ENCODE assay signal across 8 cellular contexts in genomic region chr19:5978606-5979552, GRCh38. TPM values are rescaled to one million over a fixed set of nuclear protein-coding genes. Genes with fewer than 3 reads are reported as not detected.
DNase-seq lines count a peak whose midpoint lies in the region; ATAC-seq, FAIRE-seq and TF ChIP-seq lines count a peak whose summit lies in the region.

No MANE protein-coding gene starts in this region.

- FAIRE-seq in astrocyte (lab: Jason Lieb, UNC), result no peak

- H3K4me1 ChIP-seq in astrocyte (ENCODE audit: insufficient read depth, low read length) (peaks cover 30% of the 10 kb centered on the region), liver (ENCODE audit: control insufficient read depth in 4 of 4, insufficient read depth in 4 of 4, low read length in 3 of 4) (peaks cover 7 to 47% (median 33%) of the 10 kb centered on the region in 4 donors), thoracic aorta (ENCODE audit: control insufficient read depth in 1 of 2, low read depth in 2 of 2) (peaks cover 37 to 50% of the 10 kb centered on the region in 2 donors)

- H3K27ac ChIP-seq in astrocyte (ENCODE audit: low read depth, low read length), result peak overlapping the region; percentile 66
- H3K27ac ChIP-seq in liver (ENCODE audit: low read depth in 1 of 2, low read length in 2 of 2), result peak overlapping the region; percentile 85 to 89
- peak overlapping the region; percentile 93 for H3K27ac ChIP-seq in thoracic aorta

- TF ChIP-seq RAD21 in liver (IDR thresholded peaks at IDR 0.05), result no peak

- TF ChIP-seq CTCF in astrocyte (IDR thresholded peaks at IDR 0.05; ENCODE audit: insufficient read depth, low read depth, low read length) (no peak), liver (IDR thresholded peaks at IDR 0.05; ENCODE audit: low read depth, low read length, missing input control) (no peak), thoracic aorta (IDR thresholded peaks at IDR 0.05) (no peak)

- no peaks in the 10 kb centered on the region for H3K9me3 Mint-ChIP-seq in activated CD4-positive, alpha-beta T cell treated with anti-CD3 and anti-CD28 coated beads, Interleukin-2, amount 10 ng/mL, durations not matched to agents 7 days and 5 days
- H3K9me3 Mint-ChIP-seq in astrocyte (ENCODE audit: unreplicated experiment), result peaks cover 3% of the 10 kb centered on the region

- POLR2A ChIA-PET in activated CD4-positive, alpha-beta T cell treated with anti-CD3 and anti-CD28 coated beads, Interleukin-2, amount 10 ng/mL, durations not matched to agents 7 days and 5 days (lab: Charles Lee), result interaction anchor here (0.7 to 0.9 kb wide), 2 partner anchors 75 to 151 kb away, joined by 3 read pairs; no protein-coding TSS in a partner anchor

- DNase-seq in activated CD4-positive, alpha-beta T cell treated with anti-CD3 and anti-CD28 coated beads, Interleukin-2, amount 10 ng/mL, durations not matched to agents 7 days and 5 days, result no peak
- DNase-seq in activated CD4-positive, alpha-beta T cell treated with anti-CD3 and anti-CD28 coated beads, Interleukin-2, amount 50 U/mL, for 4 hours, result no peak
- DNase-seq in astrocyte (ENCODE audit: low read depth) (no peak), thoracic aorta (ENCODE audit: low spot score) (no peak), NCI-H526 (lab: John Stamatoyannopoulos, UW) (no peak), mucosa of gallbladder (ENCODE audit: low spot score) (no peak)

- H3K4me1 Mint-ChIP-seq in activated CD4-positive, alpha-beta T cell treated with anti-CD3 and anti-CD28 coated beads, Interleukin-2, amount 10 ng/mL, durations not matched to agents 7 days and 5 days, result peaks cover 66% of the 10 kb centered on the region
- H3K4me1 Mint-ChIP-seq in astrocyte (ENCODE audit: low read depth, unreplicated experiment), result peaks cover 17% of the 10 kb centered on the region

- WGBS in liver, result 34% methylated on average over 33 of the region's 33 CpGs

- H3K27me3 ChIP-seq in astrocyte (ENCODE audit: insufficient read depth, low read length), result no peaks in the 10 kb centered on the region
- no peaks in the 10 kb centered on the region for H3K27me3 ChIP-seq in liver (ENCODE audit: control insufficient read depth in 4 of 4, insufficient read depth in 4 of 4, low read length in 3 of 4)
- no peaks in the 10 kb centered on the region for H3K27me3 ChIP-seq in thoracic aorta (replicated peaks; ENCODE audit: insufficient read depth)

- H3K9me3 ChIP-seq in astrocyte (ENCODE audit: insufficient read depth, low read depth, low read length), result no peaks in the 10 kb centered on the region
- H3K9me3 ChIP-seq in liver (ENCODE audit: control insufficient read depth in 4 of 4, low read length in 3 of 4), result no peaks in the 10 kb centered on the region
- H3K9me3 ChIP-seq in thoracic aorta, result no peaks in the 10 kb centered on the region

- H2AFZ ChIP-seq in astrocyte (ENCODE audit: low read depth, low read length), result peak overlapping the region; percentile 85

- peak overlapping the region; percentile 86 for H3K4me2 ChIP-seq in astrocyte (ENCODE audit: low read length)

- peaks cover 31% of the 10 kb centered on the region for H4K20me1 ChIP-seq in astrocyte (ENCODE audit: insufficient read depth, low read length)

- H3K4me3 ChIP-seq in astrocyte (ENCODE audit: insufficient read depth, low read depth, low read length) (peak overlapping the region; percentile 80), liver (ENCODE audit: low read depth in 1 of 3, low read length in 3 of 3) (peak overlapping the region; percentile 50 to 93 (median 52)), thoracic aorta (peak overlapping the region; percentile 97)

- peaks cover 24% of the 10 kb centered on the region for H3K36me3 Mint-ChIP-seq in activated CD4-positive, alpha-beta T cell treated with anti-CD3 and anti-CD28 coated beads, Interleukin-2, amount 10 ng/mL, durations not matched to agents 7 days and 5 days (ENCODE audit: low read depth)
- peaks cover 8% of the 10 kb centered on the region for H3K36me3 Mint-ChIP-seq in astrocyte (ENCODE audit: low read depth, unreplicated experiment)

- peaks cover 45% of the 10 kb centered on the region for H3K79me2 ChIP-seq in astrocyte (ENCODE audit: insufficient read depth, low read length)

- CTCF ChIA-PET in activated CD4-positive, alpha-beta T cell treated with anti-CD3 and anti-CD28 coated beads, Interleukin-2, amount 10 ng/mL, durations not matched to agents 7 days and 5 days (lab: Charles Lee), result interaction anchor here (0.7 to 3.7 kb wide), 7 partner anchors 8 to 175 kb away, joined by 3 to 16 read pairs (median 9); no protein-coding TSS in a partner anchor

- H3K27ac Mint-ChIP-seq in activated CD4-positive, alpha-beta T cell treated with anti-CD3 and anti-CD28 coated beads, Interleukin-2, amount 10 ng/mL, durations not matched to agents 7 days and 5 days, result peak overlapping the region; percentile 93
- H3K27ac Mint-ChIP-seq in astrocyte (ENCODE audit: unreplicated experiment), result no peak overlapping the region

- ATAC-seq in thoracic aorta (ENCODE audit: insufficient number of reproducible peaks, low FRiP score, low read depth), result no peak
- no peak for ATAC-seq in HG02763 (IDR thresholded peaks at IDR 0.05; ENCODE audit: unreplicated experiment)

- H3K36me3 ChIP-seq in astrocyte (ENCODE audit: insufficient read depth, low read length), result peaks cover 3% of the 10 kb centered on the region
- H3K36me3 ChIP-seq in liver (ENCODE audit: control insufficient read depth in 4 of 4, insufficient read depth in 3 of 4, low read depth in 1 of 4, low read length in 3 of 4), result peaks cover 0 to 1% (median 0%) of the 10 kb centered on the region in 4 donors
- no peaks in the 10 kb centered on the region for H3K36me3 ChIP-seq in thoracic aorta

- H3K9ac ChIP-seq in astrocyte (ENCODE audit: low read length), result peak overlapping the region; percentile 97
- peak overlapping the region in 1 of 2 donors; percentile 45 for H3K9ac ChIP-seq in liver (ENCODE audit: low read depth in 1 of 2, low read length in 2 of 2)

- H3K4me3 Mint-ChIP-seq in activated CD4-positive, alpha-beta T cell treated with anti-CD3 and anti-CD28 coated beads, Interleukin-2, amount 10 ng/mL, durations not matched to agents 7 days and 5 days, result peak overlapping the region; percentile 94
- peak overlapping the region; percentile 98 for H3K4me3 Mint-ChIP-seq in astrocyte (ENCODE audit: unreplicated experiment)

- no peaks in the 10 kb centered on the region for H3K27me3 Mint-ChIP-seq in activated CD4-positive, alpha-beta T cell treated with anti-CD3 and anti-CD28 coated beads, Interleukin-2, amount 10 ng/mL, durations not matched to agents 7 days and 5 days
- H3K27me3 Mint-ChIP-seq in astrocyte (ENCODE audit: low read depth, unreplicated experiment), result no peaks in the 10 kb centered on the region

TF ChIP-seq in liver, 16 proteins besides CTCF, POLR2A, EP300 and RAD21:
- TF ChIP-seq JUND (IDR thresholded peaks at IDR 0.05) (no peak), EGR1 (IDR thresholded peaks at IDR 0.05; ENCODE audit: low read depth in 2 of 2) (no peak), ZBTB33 (IDR thresholded peaks at IDR 0.05) (no peak), ATF3 (IDR thresholded peaks at IDR 0.05) (no peak), GABPA (IDR thresholded peaks at IDR 0.05 in 1 of 2, conservative IDR thresholded peaks at IDR 0.05 in 1 of 2) (no peak), SP1 (IDR thresholded peaks at IDR 0.05) (no peak)

RNA-seq across cellular contexts. Expression of gene RANBP3, which starts 0.9 kb away (rescaled TPM):
- 10 to 100 TPM; 97.4 to 98.0 TPM for total RNA-seq in activated CD4-positive, alpha-beta T cell treated with anti-CD3 and anti-CD28 coated beads, Interleukin-2, amount 10 ng/mL, durations not matched to agents 7 days and 5 days
- 61.3 and 70.5 TPM in 2 replicates for total RNA-seq in astrocyte
- total RNA-seq in liver, result 10 to 100 TPM; 20.2 to 23.3 TPM
- 10 to 100 TPM in 1 of 2 donors, 1 to 10 TPM in 1; 10.0 to 21.2 TPM for polyA plus RNA-seq in liver
- 100 to 1,000 TPM in 1 of 2 donors, 10 to 100 TPM in 1; 51.4 to 101 TPM for total RNA-seq in thoracic aorta
- total RNA-seq in mucosa of gallbladder, result 75.5 TPM
